Comparison of ENCODE assay signal across 12 cellular contexts in genomic region chr11:12243511-12243910, GRCh38.
DNase-seq lines count a peak whose midpoint lies in the region; ATAC-seq and TF ChIP-seq lines count a peak whose summit lies in the region.
"Had no signal": no experiment of that assay in that cellular context is flagged by ENCODE, and none has a peak within 500 bp of the region (broad histone marks: within the 10 kb centered on the region; RNA-seq: fewer than 3 reads in every experiment).

No MANE protein-coding gene starts in this region.

- no peaks in the 10 kb centered on the region for H4K20me1 ChIP-seq in SK-N-SH (ENCODE audit: insufficient read depth)

- H3K9me2 ChIP-seq in SK-N-SH, result no peaks in the 10 kb centered on the region

- H3K27me3 ChIP-seq in SK-N-SH (ENCODE audit: insufficient read depth), result no peaks in the 10 kb centered on the region
- H3K27me3 ChIP-seq: Peyer's patch had no signal

- DNase-seq in DMS79 treated with DMSO at 0.1 percent for 48 hours (lab: John Stamatoyannopoulos, UW) (peak; percentile 81), NCI-H2029 treated with DMSO at 0.1 percent for 48 hours (lab: John Stamatoyannopoulos, UW) (peak; percentile 57), pons (ENCODE audit: low spot score) (peak; percentile 35), SK-N-SH (no peak), OCI-M1 (lab: John Stamatoyannopoulos, UW) (no peak)
- no peak for DNase-seq in activated CD8-positive, alpha-beta T cell treated with anti-CD3 and anti-CD28 coated beads for 36 hours
- no peak for DNase-seq in activated T-cell treated with anti-CD3 and anti-CD28 coated beads, Interleukin-2, amount 50 U/mL, for 4 hours
- DNase-seq: Peyer's patch; stimulated activated CD4-positive, alpha-beta T cell treated with anti-CD3 and anti-CD28 coated beads, Interleukin-12 subunit alpha, Interleukin-12 subunit beta, amount 100 ng/mL, for 4 hours; WERI-Rb-1 had no signal

- ATAC-seq in activated CD8-positive, alpha-beta T cell treated with anti-CD3 and anti-CD28 coated beads for 36 hours, result no peak
- no peak for ATAC-seq in activated T-cell treated with anti-CD3 and anti-CD28 coated beads, Interleukin-2, amount 50 U/mL, for 4 hours
- ATAC-seq in GM21515 (IDR thresholded peaks at IDR 0.05; ENCODE audit: unreplicated experiment), result no peak
- ATAC-seq: natural killer cell treated with Interleukin-12 subunit alpha and Interleukin-12 subunit beta and Interleukin-15 and Interleukin-18, amount 100 ng/mL, for 72 hours had no signal

- H3K27ac ChIP-seq in SK-N-SH (ENCODE audit: low read depth in 2 of 2, low read length in 1 of 2), result no peak overlapping the region; a peak in 1 of 4 replicates
- H3K27ac ChIP-seq: WERI-Rb-1 had no signal

- CTCF ChIA-PET in activated CD8-positive, alpha-beta T cell treated with anti-CD3 and anti-CD28 coated beads for 36 hours (lab: Charles Lee), result interaction anchor here (1.1 to 1.8 kb wide), 3 partner anchors 192 to 199 kb away, joined by 3 to 6 read pairs (median 4); no protein-coding TSS in a partner anchor
- CTCF ChIA-PET in SK-N-SH (lab: Yijun Ruan, JAX), result interaction anchor here (0.9 to 1.2 kb wide), 4 partner anchors 17 to 196 kb away, joined by 3 to 4 read pairs (median 4); no protein-coding TSS in a partner anchor

- POLR2A ChIA-PET in activated CD8-positive, alpha-beta T cell treated with anti-CD3 and anti-CD28 coated beads for 36 hours (lab: Charles Lee), result interaction anchor here (1.3 to 2.0 kb wide), 2 partner anchors 19 to 27 kb away, joined by 3 to 7 read pairs; no protein-coding TSS in a partner anchor
- POLR2A ChIA-PET in SK-N-SH (lab: Yijun Ruan, JAX), result no interaction called here

- peaks cover 32% of the 10 kb centered on the region; the same call in 1 of the 2 replicates for H3K79me2 ChIP-seq in SK-N-SH (ENCODE audit: insufficient read depth)

- H3K36me3 ChIP-seq in SK-N-SH (replicated peaks in 1 of 2; ENCODE audit: control insufficient read depth in 1 of 2, insufficient read depth in 2 of 2, low read length in 1 of 2), result peaks cover 47 to 58% of the 10 kb centered on the region in 2 experiments
- H3K36me3 ChIP-seq: WERI-Rb-1 had no signal

- no peaks in the 10 kb centered on the region for H3K27me3 Mint-ChIP-seq in activated CD8-positive, alpha-beta T cell treated with anti-CD3 and anti-CD28 coated beads for 36 hours
- no peaks in the 10 kb centered on the region for H3K27me3 Mint-ChIP-seq in activated T-cell treated with anti-CD3 and anti-CD28 coated beads, Interleukin-2, amount 50 U/mL, for 4 hours (ENCODE audit: low read depth)
- H3K27me3 Mint-ChIP-seq: natural killer cell treated with Interleukin-12 subunit alpha and Interleukin-12 subunit beta and Interleukin-15 and Interleukin-18, amount 100 ng/mL, for 72 hours had no signal

- H3K4me2 ChIP-seq in SK-N-SH, result no peak overlapping the region

- no peak overlapping the region for H3K9ac ChIP-seq in SK-N-SH

- no peak for TF ChIP-seq CTCF in activated CD8-positive, alpha-beta T cell treated with anti-CD3 and anti-CD28 coated beads for 36 hours (IDR thresholded peaks at IDR 0.05)
- TF ChIP-seq CTCF in SK-N-SH (IDR thresholded peaks at IDR 0.05), result no peak

- peaks cover 7% of the 10 kb centered on the region for H3F3A ChIP-seq in SK-N-SH (replicated peaks; ENCODE audit: insufficient read depth)

- no peak overlapping the region for H3K4me3 ChIP-seq in SK-N-SH (ENCODE audit: low read depth in 2 of 2, low read length in 1 of 2)
- H3K4me3 ChIP-seq: Peyer's patch had no signal

- H3K9me3 Mint-ChIP-seq in activated CD8-positive, alpha-beta T cell treated with anti-CD3 and anti-CD28 coated beads for 36 hours, result no peaks in the 10 kb centered on the region
- no peaks in the 10 kb centered on the region for H3K9me3 Mint-ChIP-seq in activated T-cell treated with anti-CD3 and anti-CD28 coated beads, Interleukin-2, amount 50 U/mL, for 4 hours
- H3K9me3 Mint-ChIP-seq: natural killer cell treated with Interleukin-12 subunit alpha and Interleukin-12 subunit beta and Interleukin-15 and Interleukin-18, amount 100 ng/mL, for 72 hours had no signal

- no peak for TF ChIP-seq EP300 in SK-N-SH (IDR thresholded peaks at IDR 0.05; ENCODE audit: borderline replicate concordance in 1 of 2, low read depth in 1 of 2, low read length in 1 of 2)

- H3K36me3 Mint-ChIP-seq in activated CD8-positive, alpha-beta T cell treated with anti-CD3 and anti-CD28 coated beads for 36 hours (ENCODE audit: low read depth), result peaks cover 26% of the 10 kb centered on the region
- H3K36me3 Mint-ChIP-seq in activated T-cell treated with anti-CD3 and anti-CD28 coated beads, Interleukin-2, amount 50 U/mL, for 4 hours (ENCODE audit: insufficient read depth), result peaks cover 25% of the 10 kb centered on the region
- H3K36me3 Mint-ChIP-seq: natural killer cell treated with Interleukin-12 subunit alpha and Interleukin-12 subunit beta and Interleukin-15 and Interleukin-18, amount 100 ng/mL, for 72 hours had no signal

- H3K4me1 ChIP-seq in SK-N-SH (ENCODE audit: control insufficient read depth in 1 of 2, insufficient read depth in 2 of 2, low read depth in 1 of 2, low read length in 1 of 2), result peaks cover 0 to 25% of the 10 kb centered on the region in 2 experiments; a peak in 2 of 4 replicates

- no peak overlapping the region for H2AFZ ChIP-seq in SK-N-SH (ENCODE audit: low read depth)

- no peaks in the 10 kb centered on the region for H3K9me3 ChIP-seq in SK-N-SH
- H3K9me3 ChIP-seq: Peyer's patch had no signal

- no peak overlapping the region for H3K4me3 Mint-ChIP-seq in activated CD8-positive, alpha-beta T cell treated with anti-CD3 and anti-CD28 coated beads for 36 hours
- no peak overlapping the region for H3K4me3 Mint-ChIP-seq in activated T-cell treated with anti-CD3 and anti-CD28 coated beads, Interleukin-2, amount 50 U/mL, for 4 hours
- H3K4me3 Mint-ChIP-seq: natural killer cell treated with Interleukin-12 subunit alpha and Interleukin-12 subunit beta and Interleukin-15 and Interleukin-18, amount 100 ng/mL, for 72 hours had no signal

- peak overlapping the region; percentile 31 for H3K27ac Mint-ChIP-seq in activated CD8-positive, alpha-beta T cell treated with anti-CD3 and anti-CD28 coated beads for 36 hours

- no peak for TF ChIP-seq RAD21 in SK-N-SH (IDR thresholded peaks at IDR 0.05; ENCODE audit: low read length)

- WGBS in SK-N-SH (ENCODE audit: low lambda C conversion rate), result 97% methylated on average over 4 of the region's 6 CpGs

- H3K4me1 Mint-ChIP-seq in activated CD8-positive, alpha-beta T cell treated with anti-CD3 and anti-CD28 coated beads for 36 hours (ENCODE audit: low read depth), result peaks cover 22% of the 10 kb centered on the region
- peaks cover 22% of the 10 kb centered on the region for H3K4me1 Mint-ChIP-seq in activated T-cell treated with anti-CD3 and anti-CD28 coated beads, Interleukin-2, amount 50 U/mL, for 4 hours (ENCODE audit: low read depth)

- intact Hi-C loops in activated CD8-positive, alpha-beta T cell treated with anti-CD3 and anti-CD28 coated beads for 36 hours (cut with micrococcal nuclease), result no loop called here

TF ChIP-seq in SK-N-SH, 30 proteins besides CTCF, POLR2A, EP300 and RAD21 (continues in another document):
- TF ChIP-seq MXI1 (IDR thresholded peaks at IDR 0.05; ENCODE audit: low read depth, low read length), result no peak
- no peak for TF ChIP-seq SMC3 (IDR thresholded peaks at IDR 0.05; ENCODE audit: low read depth, low read length)
- TF ChIP-seq CHD2 (IDR thresholded peaks at IDR 0.05; ENCODE audit: low read length, partially characterized antibody), result no peak
- no peak for TF ChIP-seq ELF1 (IDR thresholded peaks at IDR 0.05)
- no peak for TF ChIP-seq YY1 (IDR thresholded peaks at IDR 0.05; ENCODE audit: low read depth)
- TF ChIP-seq TAF1 (IDR thresholded peaks at IDR 0.05; ENCODE audit: borderline replicate concordance, low read depth, low read length), result no peak
- TF ChIP-seq RFX5 (IDR thresholded peaks at IDR 0.05; ENCODE audit: low read length), result no peak
- no peak for TF ChIP-seq POLR2AphosphoS5 (IDR thresholded peaks at IDR 0.05; ENCODE audit: low read depth, low read length)
- TF ChIP-seq, protein P1, sequence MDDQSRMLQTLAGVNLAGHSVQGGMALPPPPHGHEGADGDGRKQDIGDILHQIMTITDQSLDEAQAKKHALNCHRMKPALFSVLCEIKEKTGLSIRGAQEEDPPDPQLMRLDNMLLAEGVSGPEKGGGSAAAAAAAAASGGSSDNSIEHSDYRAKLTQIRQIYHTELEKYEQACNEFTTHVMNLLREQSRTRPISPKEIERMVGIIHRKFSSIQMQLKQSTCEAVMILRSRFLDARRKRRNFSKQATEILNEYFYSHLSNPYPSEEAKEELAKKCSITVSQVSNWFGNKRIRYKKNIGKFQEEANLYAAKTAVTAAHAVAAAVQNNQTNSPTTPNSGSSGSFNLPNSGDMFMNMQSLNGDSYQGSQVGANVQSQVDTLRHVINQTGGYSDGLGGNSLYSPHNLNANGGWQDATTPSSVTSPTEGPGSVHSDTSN (IDR thresholded peaks at IDR 0.05), result no peak
- TF ChIP-seq USF2 (IDR thresholded peaks at IDR 0.05; ENCODE audit: borderline replicate concordance, low read depth, low read length), result no peak
- TF ChIP-seq USF1 (IDR thresholded peaks at IDR 0.05; ENCODE audit: borderline replicate concordance, low read depth), result no peak
- TF ChIP-seq SIN3A (IDR thresholded peaks at IDR 0.05; ENCODE audit: borderline replicate concordance, low read depth, low read length), result no peak
- TF ChIP-seq MAX (IDR thresholded peaks at IDR 0.05; ENCODE audit: low read depth), result no peak
- TF ChIP-seq RXRA (IDR thresholded peaks at IDR 0.05; ENCODE audit: borderline replicate concordance, low read depth), result no peak
- TF ChIP-seq MEF2A (IDR thresholded peaks at IDR 0.05; ENCODE audit: borderline replicate concordance, low read depth), result no peak
- TF ChIP-seq GATA2 (CRISPR knock-in tag; IDR thresholded peaks at IDR 0.05), result no peak

Comparison
In these comparisons a context has a peak if more than half of its experiments do, and no peak if none do; other contexts are left out.
1. DNase-seq: peak in DMS79 treated with DMSO at 0.1 percent for 48 hours (single experiment), NCI-H2029 treated with DMSO at 0.1 percent for 48 hours (single experiment) and pons (single experiment); none in activated CD8-positive, alpha-beta T cell treated with anti-CD3 and anti-CD28 coated beads for 36 hours (single experiment), SK-N-SH (single experiment), activated T-cell treated with anti-CD3 and anti-CD28 coated beads, Interleukin-2, amount 50 U/mL, for 4 hours (single experiment) and OCI-M1 (single experiment).